ENCODE assay signal across 9 cellular contexts in the genomic region with DNA sequence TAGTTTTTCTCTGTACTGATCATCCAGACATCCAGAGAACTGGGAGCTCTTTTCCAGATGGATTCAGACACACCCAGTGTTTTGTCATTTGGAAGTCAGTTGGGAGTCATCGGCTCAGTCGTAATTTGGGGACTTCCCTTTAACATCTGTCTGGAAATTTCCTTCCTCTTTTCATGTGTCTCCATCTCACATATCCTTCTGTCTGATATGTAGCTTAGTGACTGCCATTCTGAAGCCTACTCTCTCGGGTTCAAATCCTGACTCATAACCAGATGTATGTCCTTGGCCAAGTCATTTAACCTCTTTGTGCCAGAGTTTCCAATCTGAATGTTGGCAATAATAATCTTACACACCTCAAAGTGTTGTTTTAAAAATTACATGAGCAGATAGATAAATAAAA. TPM values are rescaled to one million over a fixed set of nuclear protein-coding genes. Genes with fewer than 3 reads are reported as not detected.
DNase-seq lines count a peak whose midpoint lies in the region; ATAC-seq and TF ChIP-seq lines count a peak whose summit lies in the region.
"Had no signal": no experiment of that assay in that cellular context is flagged by ENCODE, and none has a peak within 500 bp of the region (broad histone marks: within the 10 kb centered on the region; RNA-seq: fewer than 3 reads in every experiment).

No MANE protein-coding gene starts in this region.

- H3K9me3 ChIP-seq in SK-N-MC (ENCODE audit: low read depth, low read length) (no peaks in the 10 kb centered on the region), esophagus squamous epithelium (no peaks in the 10 kb centered on the region), uterus (no peaks in the 10 kb centered on the region)

- ATAC-seq in stimulated activated naive B cell treated with anti-CD40 and anti-IgM and Interleukin-4, amounts not matched to agents 10 μg/mL and 1 μg/mL and 100 μg/mL, for 72 hours (replicated peaks), result peak in 1 of 2 donors; percentile 12
- no peak for ATAC-seq in GM18870 (IDR thresholded peaks at IDR 0.05; ENCODE audit: unreplicated experiment)

- no peaks in the 10 kb centered on the region for H3K9me3 Mint-ChIP-seq in activated CD4-positive, alpha-beta T cell treated with anti-CD3 and anti-CD28 coated beads, Interleukin-2, amount 10 ng/mL, durations not matched to agents 24 days and 14 days
- H3K9me3 Mint-ChIP-seq in stimulated activated naive B cell treated with anti-CD40 and anti-IgM and Interleukin-4, amounts not matched to agents 10 μg/mL and 1 μg/mL and 100 μg/mL, for 72 hours, result peaks cover 0 to 3% of the 10 kb centered on the region in 2 donors

- intact Hi-C loops in activated CD4-positive, alpha-beta T cell treated with anti-CD3 and anti-CD28 coated beads, Interleukin-2, amount 10 ng/mL, durations not matched to agents 24 days and 14 days (cut with micrococcal nuclease), result loop anchor here (10.0 kb wide), 1 partner anchor 932 kb away; no protein-coding TSS in a partner anchor
- intact Hi-C loops in esophagus squamous epithelium (cut with DNase I) (loop anchor here (10.0 kb wide), 1 partner anchor 178 kb away; no protein-coding TSS in a partner anchor), uterus (cut with DNase I; ENCODE audit: low total_unique reads) (no loop called here)

- no peak for TF ChIP-seq CTCF in esophagus squamous epithelium (IDR thresholded peaks at IDR 0.05)
- TF ChIP-seq CTCF in uterus (IDR thresholded peaks at IDR 0.05), result no peak

- H3K27ac ChIP-seq in SK-N-MC (peak overlapping the region; percentile 90), esophagus squamous epithelium (peak overlapping the region in 3 of 4 donors; percentile 96 to 100 (median 97)), uterus (peak overlapping the region in 1 of 2 donors; percentile 91)

- H3K4me3 Mint-ChIP-seq in activated CD4-positive, alpha-beta T cell treated with anti-CD3 and anti-CD28 coated beads, Interleukin-2, amount 10 ng/mL, durations not matched to agents 24 days and 14 days, result peak overlapping the region; percentile 47
- H3K4me3 Mint-ChIP-seq in stimulated activated naive B cell treated with anti-CD40 and anti-IgM and Interleukin-4, amounts not matched to agents 10 μg/mL and 1 μg/mL and 100 μg/mL, for 72 hours, result peak overlapping the region; percentile 52 to 75

- H3K27me3 Mint-ChIP-seq in activated CD4-positive, alpha-beta T cell treated with anti-CD3 and anti-CD28 coated beads, Interleukin-2, amount 10 ng/mL, durations not matched to agents 24 days and 14 days, result no peaks in the 10 kb centered on the region
- peaks cover 0 to 4% of the 10 kb centered on the region in 2 donors for H3K27me3 Mint-ChIP-seq in stimulated activated naive B cell treated with anti-CD40 and anti-IgM and Interleukin-4, amounts not matched to agents 10 μg/mL and 1 μg/mL and 100 μg/mL, for 72 hours

- peaks cover 27% of the 10 kb centered on the region for H3K4me1 Mint-ChIP-seq in activated CD4-positive, alpha-beta T cell treated with anti-CD3 and anti-CD28 coated beads, Interleukin-2, amount 10 ng/mL, durations not matched to agents 24 days and 14 days
- peaks cover 30 to 53% of the 10 kb centered on the region in 2 donors for H3K4me1 Mint-ChIP-seq in stimulated activated naive B cell treated with anti-CD40 and anti-IgM and Interleukin-4, amounts not matched to agents 10 μg/mL and 1 μg/mL and 100 μg/mL, for 72 hours

- no peak overlapping the region; the same call in 1 of the 2 replicates for H3K4me3 ChIP-seq in SK-N-MC
- H3K4me3 ChIP-seq in esophagus squamous epithelium, result no peak overlapping the region
- H3K4me3 ChIP-seq in uterus, result no peak overlapping the region

- WGBS in esophagus squamous epithelium, 2 donors, result 2 to 10% methylated on average over 3 of the region's 3 CpGs

- H3K9ac ChIP-seq in SK-N-MC (ENCODE audit: insufficient read length), result no peak overlapping the region

- no peak for DNase-seq in activated CD4-positive, alpha-beta T cell treated with anti-CD3 and anti-CD28 coated beads, Interleukin-2, amount 10 ng/mL, durations not matched to agents 24 days and 14 days
- DNase-seq in activated CD4-positive, alpha-beta T cell treated with anti-CD3 and anti-CD28 coated beads, Interleukin-2, amount 50 U/mL, for 1 hour, result no peak
- no peak for DNase-seq in SK-N-MC (ENCODE audit: low read depth, low spot score)
- DNase-seq in esophagus squamous epithelium (lab: John Stamatoyannopoulos, UW), result no peak
- DNase-seq in stimulated activated naive B cell treated with anti-CD40 and anti-IgM and Interleukin-4, amounts not matched to agents 10 μg/mL and 1 μg/mL and 100 μg/mL, for 72 hours, result no peak
- DNase-seq in uterus, result no peak
- no peak for DNase-seq in hypothalamus (lab: John Stamatoyannopoulos, UW)
- DNase-seq: stimulated activated naive CD4-positive, alpha-beta T cell treated with Interleukin-2 at 50 U/mL for 16 hours had no signal

- H3K36me3 ChIP-seq in SK-N-MC (ENCODE audit: insufficient read depth, low read length) (peaks cover 20% of the 10 kb centered on the region), esophagus squamous epithelium (peaks cover 0 to 28% (median 0%) of the 10 kb centered on the region in 3 donors), uterus (no peaks in the 10 kb centered on the region)

- H3K27me3 ChIP-seq in esophagus squamous epithelium (no peaks in the 10 kb centered on the region), uterus (no peaks in the 10 kb centered on the region)

- H3K4me1 ChIP-seq in esophagus squamous epithelium, result peaks cover 0 to 76% (median 38%) of the 10 kb centered on the region in 3 donors
- H3K4me1 ChIP-seq in uterus, result peaks cover 0 to 13% of the 10 kb centered on the region in 2 donors

- peaks cover 31% of the 10 kb centered on the region for H3K36me3 Mint-ChIP-seq in activated CD4-positive, alpha-beta T cell treated with anti-CD3 and anti-CD28 coated beads, Interleukin-2, amount 10 ng/mL, durations not matched to agents 24 days and 14 days (ENCODE audit: low read depth)
- peaks cover 24 to 26% of the 10 kb centered on the region in 2 donors for H3K36me3 Mint-ChIP-seq in stimulated activated naive B cell treated with anti-CD40 and anti-IgM and Interleukin-4, amounts not matched to agents 10 μg/mL and 1 μg/mL and 100 μg/mL, for 72 hours

- no peak for TF ChIP-seq POLR2A in esophagus squamous epithelium (IDR thresholded peaks at IDR 0.05)
- no peak for TF ChIP-seq POLR2A in uterus (IDR thresholded peaks at IDR 0.05)

- peak overlapping the region; percentile 82 for H3K27ac Mint-ChIP-seq in activated CD4-positive, alpha-beta T cell treated with anti-CD3 and anti-CD28 coated beads, Interleukin-2, amount 10 ng/mL, durations not matched to agents 24 days and 14 days
- H3K27ac Mint-ChIP-seq in stimulated activated naive B cell treated with anti-CD40 and anti-IgM and Interleukin-4, amounts not matched to agents 10 μg/mL and 1 μg/mL and 100 μg/mL, for 72 hours, result peak overlapping the region; percentile 92

RNA-seq across cellular contexts. Expression of a gene that starts 3.0 kb away (rescaled TPM):
- total RNA-seq in activated CD4-positive, alpha-beta T cell treated with anti-CD3 and anti-CD28 coated beads, Interleukin-2, amount 10 ng/mL, durations not matched to agents 24 days and 14 days, result 24.8 and 24.9 TPM in 2 replicates
- total RNA-seq in esophagus squamous epithelium (10 to 100 TPM; 31.9 to 50.5 (median 43.1) TPM), uterus (10 to 100 TPM; 23.3 to 95.1 (median 59.4) TPM)
